ENCODE assay signal across 8 cellular contexts in genomic region chr6:6811151-6812002, GRCh38.
DNase-seq lines count a peak whose midpoint lies in the region; ATAC-seq, FAIRE-seq and TF ChIP-seq lines count a peak whose summit lies in the region.

No MANE protein-coding gene starts in this region.

- in situ Hi-C loops in GM13977 (cut with MboI; ENCODE audit: low pct_unique_long_range_greater_than_20kb, low sequenced_read_pairs, unreplicated experiment): no loop called here

- H3K27ac ChIP-seq in right lobe of liver (peak overlapping the region; percentile 75 to 93 (median 78)), thymus (ENCODE audit: low read depth) (peak overlapping the region; percentile 66)

- H3K27me3 ChIP-seq in right lobe of liver (no peaks in the 10 kb centered on the region), thymus (ENCODE audit: control insufficient read depth, insufficient read depth) (no peaks in the 10 kb centered on the region)

- peak; percentile 39 for TF ChIP-seq POLR2A in right lobe of liver (IDR thresholded peaks at IDR 0.05)

- H3K4me3 ChIP-seq in cardiac fibroblast (replicated peaks in 1 of 2; ENCODE audit: low read depth in 2 of 2, low read length in 2 of 2) (peak overlapping the region; percentile 32 to 35), right lobe of liver (peak overlapping the region; percentile 9 to 42 (median 23)), thymus (ENCODE audit: low read length) (peak overlapping the region; percentile 46)

- H3K4me1 ChIP-seq in right lobe of liver (peaks cover 0 to 18% (median 2%) of the 10 kb centered on the region in 4 donors), thymus (ENCODE audit: control insufficient read depth, insufficient read depth, low read length) (no peaks in the 10 kb centered on the region)

- H3K9me3 ChIP-seq in right lobe of liver: no peaks in the 10 kb centered on the region
- H3K9me3 ChIP-seq in thymus (ENCODE audit: control insufficient read depth): no peaks in the 10 kb centered on the region

- 4% methylated on average over 16 of the region's 16 CpGs for WGBS in right lobe of liver (ENCODE audit: insufficient coverage, low coverage, low lambda C conversion rate, missing lambda C conversion rate)
- WGBS in thymus: 16% methylated on average over 16 of the region's 16 CpGs

- no peaks in the 10 kb centered on the region for H3K36me3 ChIP-seq in right lobe of liver
- no peaks in the 10 kb centered on the region for H3K36me3 ChIP-seq in thymus (ENCODE audit: control insufficient read depth, insufficient read depth)

- intact Hi-C loops in right lobe of liver (cut with DNase I): no loop called here

- no peak for FAIRE-seq in frontal cortex (lab: Jason Lieb, UNC)

- TF ChIP-seq CTCF in GM13977 (IDR thresholded peaks at IDR 0.05; ENCODE audit: extremely low read depth, insufficient read depth, missing control alignments): no peak
- no peak for TF ChIP-seq CTCF in cardiac fibroblast (IDR thresholded peaks at IDR 0.05; ENCODE audit: low read depth, low read length)
- TF ChIP-seq CTCF in right lobe of liver (IDR thresholded peaks at IDR 0.05): no peak

- peak; percentile 76 for DNase-seq in A172 (ENCODE audit: low spot score)
- peak; percentile 34 for DNase-seq in GM13977 (ENCODE audit: low spot score)
- DNase-seq in NCI-H69 (lab: John Stamatoyannopoulos, UW): peak; percentile 95
- DNase-seq in cardiac fibroblast (ENCODE audit: low read depth in 2 of 2): peak; percentile 73 to 84
- DNase-seq in right lobe of liver: peak; percentile 76 to 78 (median 77)
- DNase-seq in frontal cortex (ENCODE audit: low spot score in 2 of 2): no peak

- ATAC-seq in right lobe of liver: peak; percentile 65 to 82 (median 76)
- no peak for ATAC-seq in GM19455 (IDR thresholded peaks at IDR 0.05; ENCODE audit: unreplicated experiment)

Comparison
In these comparisons a context has a peak if more than half of its experiments do, and no peak if none do; other contexts are left out.
1. DNase-seq: peak in A172 (single experiment), GM13977 (single experiment), NCI-H69 (single experiment), cardiac fibroblast (2 of 2) and right lobe of liver (3 of 3); none in frontal cortex (0 of 2).
2. Peak in every context shown above with its lines, with median percentiles within 50 percentile points of each other: H3K4me3 ChIP-seq.